ENCODE assay signal across 8 cellular contexts in the genomic region with DNA sequence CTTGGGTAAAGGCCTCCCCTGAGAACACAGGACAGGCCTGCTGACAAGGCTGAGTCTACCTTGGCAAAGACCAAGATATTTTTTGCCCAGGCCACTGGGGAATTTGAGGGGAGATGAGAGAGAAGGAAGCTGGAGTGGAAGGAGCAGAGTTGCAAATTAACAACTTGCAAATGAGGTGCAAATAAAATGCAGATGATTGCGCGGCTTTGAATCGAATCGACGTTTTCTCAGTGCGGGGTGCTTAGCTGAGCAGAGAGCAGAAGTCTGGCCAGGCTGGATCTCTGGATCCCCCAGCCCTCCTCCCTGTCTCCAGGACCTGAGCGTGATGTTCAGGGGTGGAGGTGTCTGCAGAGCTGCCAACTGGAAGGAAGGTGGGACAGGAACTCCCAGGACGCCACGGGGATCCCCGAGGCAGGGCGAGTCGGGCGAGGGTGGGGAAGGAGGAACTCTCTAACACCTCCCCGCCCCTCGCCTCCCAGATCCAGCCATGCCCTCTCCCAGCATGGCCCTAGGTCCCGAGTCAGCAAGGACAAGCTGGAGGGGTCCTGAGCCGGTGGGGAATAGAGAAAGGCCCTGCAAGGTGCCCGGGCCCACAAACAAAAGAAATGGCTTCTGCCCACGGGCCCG. TPM values are rescaled to one million over a fixed set of nuclear protein-coding genes. Genes with fewer than 3 reads are reported as not detected.
DNase-seq lines count a peak whose midpoint lies in the region; ATAC-seq and TF ChIP-seq lines count a peak whose summit lies in the region.

No MANE protein-coding gene starts in this region.

- peak overlapping the region; percentile 96 for H3K9ac ChIP-seq in Karpas-422 (ENCODE audit: low read length)

- intact Hi-C loops in vagina (cut with DNase I), result no loop called here

- H2AFZ ChIP-seq in Karpas-422 (ENCODE audit: low read length), result peak overlapping the region; percentile 89; the same call in 1 of the 2 replicates

- peaks cover 46% of the 10 kb centered on the region for H3K4me1 ChIP-seq in Karpas-422 (ENCODE audit: low read length)
- H3K4me1 ChIP-seq in mesodermal cell (ENCODE audit: control insufficient read depth, insufficient read depth, low read length, poor library complexity, severe bottlenecking), result no peaks in the 10 kb centered on the region
- H3K4me1 ChIP-seq in vagina, result peaks cover 18% of the 10 kb centered on the region

- H3K36me3 ChIP-seq in Karpas-422 (ENCODE audit: insufficient read depth, low read length) (peaks cover 10% of the 10 kb centered on the region; the same call in 1 of the 2 replicates), mesodermal cell (ENCODE audit: control insufficient read depth, insufficient read depth, low read length) (no peaks in the 10 kb centered on the region), vagina (no peaks in the 10 kb centered on the region)

- H3K9me3 ChIP-seq in Karpas-422 (ENCODE audit: low read length), result no peaks in the 10 kb centered on the region
- H3K9me3 ChIP-seq in mesodermal cell (ENCODE audit: control insufficient read depth, low read length), result no peaks in the 10 kb centered on the region
- no peaks in the 10 kb centered on the region for H3K9me3 ChIP-seq in vagina

- peaks cover 20% of the 10 kb centered on the region for H3K79me2 ChIP-seq in Karpas-422 (ENCODE audit: low read length)

- no peak for ATAC-seq in GM21528 (IDR thresholded peaks at IDR 0.05; ENCODE audit: low FRiP score, unreplicated experiment)

- H3K27me3 ChIP-seq in Karpas-422 (ENCODE audit: low read length), result no peaks in the 10 kb centered on the region
- no peaks in the 10 kb centered on the region for H3K27me3 ChIP-seq in vagina

- DNase-seq in NCI-H2227 (lab: John Stamatoyannopoulos, UW; ENCODE audit: unreplicated experiment) (peak; percentile 51), NCI-H2227 treated with DMSO at 0.1 percent for 48 hours (lab: John Stamatoyannopoulos, UW) (no peak), Karpas-422 (peak; percentile 89), cerebellum (ENCODE audit: low spot score) (peak; percentile 59), vagina (ENCODE audit: extremely low spot score in 2 of 2) (no peak), germinal center (ENCODE audit: low spot score) (no peak)

- peaks cover 18% of the 10 kb centered on the region for H4K20me1 ChIP-seq in Karpas-422 (ENCODE audit: insufficient read depth, low read depth, low read length)

- no peaks in the 10 kb centered on the region for H3K9me2 ChIP-seq in Karpas-422 (replicated peaks; ENCODE audit: insufficient read depth, low read length)

- H3K4me2 ChIP-seq in Karpas-422 (ENCODE audit: low read depth, low read length, poor library complexity, severe bottlenecking), result peak overlapping the region; percentile 93

- no peak for TF ChIP-seq CTCF in vagina (IDR thresholded peaks at IDR 0.05)

- peak overlapping the region; percentile 90 for H3K27ac ChIP-seq in Karpas-422 (ENCODE audit: low read length)
- H3K27ac ChIP-seq in mesodermal cell (ENCODE audit: low read depth, low read length, severe bottlenecking), result no peak overlapping the region
- H3K27ac ChIP-seq in vagina, result peak overlapping the region; percentile 76

- no peak for TF ChIP-seq POLR2A in vagina (IDR thresholded peaks at IDR 0.05)

- 20 to 21% methylated on average over 8 to 13 of the region's 20 CpGs for WGBS in mesodermal cell (ENCODE audit: insufficient coverage in 2 of 2), 2 experiments

- H3K4me3 ChIP-seq in Karpas-422 (ENCODE audit: low read length), result peak overlapping the region; percentile 79
- H3K4me3 ChIP-seq in mesodermal cell (ENCODE audit: extremely low read depth, insufficient read depth, low read length, poor library complexity, severe bottlenecking), result peak overlapping the region; percentile 54
- peak overlapping the region; percentile 58 to 61 for H3K4me3 ChIP-seq in vagina

RNA-seq across cellular contexts. Expression of gene CARMIL3, which starts 0.5 kb away (rescaled TPM):
- 58.4 and 110 TPM in 2 replicates for total RNA-seq in Karpas-422 (2014; rRNA removed; shearing (Covaris generic); ENCODE audit: low replicate concordance)
- total RNA-seq in cerebellum, result 34.0 TPM
- polyA plus RNA-seq in mesodermal cell (2013, experiment 1 of 2), result 1.8 TPM
- 0.51 TPM for polyA plus RNA-seq in mesodermal cell (2013, experiment 2 of 2)
- 1.2 TPM for total RNA-seq in vagina

RNA-seq across cellular contexts. Expression of gene CPNE6, which starts 20.1 kb away (rescaled TPM):
- 0.04 and 1.3 TPM in 2 replicates for total RNA-seq in Karpas-422 (2014; rRNA removed; shearing (Covaris generic); ENCODE audit: low replicate concordance)
- total RNA-seq in cerebellum (0.36 TPM), vagina (not detected)
- polyA plus RNA-seq in mesodermal cell (2013, experiment 1 of 2), result not detected
- not detected for polyA plus RNA-seq in mesodermal cell (2013, experiment 2 of 2)

RNA-seq across cellular contexts. Expression of gene PCK2, which starts 42.8 kb away (rescaled TPM):
- 106 and 151 TPM in 2 replicates for total RNA-seq in Karpas-422 (2014; rRNA removed; shearing (Covaris generic); ENCODE audit: low replicate concordance)
- total RNA-seq in cerebellum (2.5 TPM), vagina (18.7 TPM)
- 40.7 TPM for polyA plus RNA-seq in mesodermal cell (2013, experiment 1 of 2)
- polyA plus RNA-seq in mesodermal cell (2013, experiment 2 of 2), result 39.1 TPM

Comparison
In these comparisons a context has a peak if more than half of its experiments do, and no peak if none do; other contexts are left out.
1. DNase-seq: peak in NCI-H2227 (single experiment), Karpas-422 (single experiment) and cerebellum (single experiment); none in NCI-H2227 treated with DMSO at 0.1 percent for 48 hours (single experiment), vagina (0 of 2) and germinal center (single experiment).
2. RNA of gene CARMIL3, which starts 0.5 kb away (total RNA-seq): 58.4 to 110 TPM in Karpas-422 and 34.0 TPM in cerebellum (single experiment); 1.2 TPM in vagina (single experiment); every median in the first group is over 10 times any median in the second.
3. Peak in every context shown above with its lines, with median percentiles within 50 percentile points of each other: H3K4me3 ChIP-seq.